Comparison of ENCODE assay signal across 15 cellular contexts in genomic region chr18:47975701-47976100, GRCh38.
"Had no signal": no experiment of that assay in that cellular context is flagged by ENCODE, and none has a peak within 500 bp of the region (broad histone marks: within the 10 kb centered on the region; RNA-seq: fewer than 3 reads in every experiment).

No MANE protein-coding gene starts in this region.

- H3K4me3 Mint-ChIP-seq: activated T-cell treated with anti-CD3 and anti-CD28 coated beads, Interleukin-2, amount 50 U/mL, for 4 hours; dendritic cell treated with granulocyte-macrophage colony-stimulating factor and Interleukin-4, amounts not matched to agents 40 ng/mL and 50 ng/mL, for 4 days; naive thymus-derived CD8-positive, alpha-beta T cell had no signal

- H3K4me2 ChIP-seq: smooth muscle cell had no signal

- H3K27ac ChIP-seq: brain microvascular endothelial cell, transverse colon had no signal

- H3K27ac Mint-ChIP-seq: activated naive CD4-positive, alpha-beta T cell treated with anti-CD3 and anti-CD28 coated beads, Interleukin-2, amount 50 U/mL, for 72 hours; dendritic cell treated with granulocyte-macrophage colony-stimulating factor and Interleukin-4, amounts not matched to agents 40 ng/mL and 50 ng/mL, for 4 days; naive thymus-derived CD8-positive, alpha-beta T cell had no signal

- H3K9me3 ChIP-seq: transverse colon had no signal

- DNase-seq: activated effector memory CD4-positive, alpha-beta T cell treated with anti-CD3 and anti-CD28 coated beads, Interleukin-2, amount 50 U/mL, for 16 hours; activated T-cell treated with anti-CD3 and anti-CD28 coated beads, Interleukin-2, amount 50 U/mL, for 4 hours; brain microvascular endothelial cell; hippocampal formation; naive thymus-derived CD8-positive, alpha-beta T cell; nucleus accumbens; right cardiac atrium; stimulated activated naive CD4-positive, alpha-beta T cell; substantia nigra; transverse colon had no signal

- H3K36me3 Mint-ChIP-seq: activated naive CD4-positive, alpha-beta T cell treated with anti-CD3 and anti-CD28 coated beads, Interleukin-2, amount 50 U/mL, for 72 hours; naive thymus-derived CD8-positive, alpha-beta T cell had no signal

- H3K4me1 ChIP-seq: transverse colon had no signal

- H3K36me3 ChIP-seq: brain microvascular endothelial cell, transverse colon had no signal

- H3K4me3 ChIP-seq: lung, smooth muscle cell, transverse colon had no signal

- ATAC-seq: activated CD4-positive, CD25-positive, alpha-beta regulatory T cell treated with anti-CD3 and anti-CD28 coated beads, Interleukin-2, amount 50 U/mL, for 24 hours; activated naive CD4-positive, alpha-beta T cell treated with anti-CD3 and anti-CD28 coated beads, Interleukin-2, amount 50 U/mL, for 72 hours; activated T-cell treated with anti-CD3 and anti-CD28 coated beads, Interleukin-2, amount 50 U/mL, for 4 hours; naive thymus-derived CD8-positive, alpha-beta T cell; right cardiac atrium had no signal

- H3K9me3 Mint-ChIP-seq: activated naive CD4-positive, alpha-beta T cell treated with anti-CD3 and anti-CD28 coated beads, Interleukin-2, amount 50 U/mL, for 72 hours; activated T-cell treated with anti-CD3 and anti-CD28 coated beads, Interleukin-2, amount 50 U/mL, for 4 hours; dendritic cell treated with granulocyte-macrophage colony-stimulating factor and Interleukin-4, amounts not matched to agents 40 ng/mL and 50 ng/mL, for 4 days; naive thymus-derived CD8-positive, alpha-beta T cell had no signal

- H3K27me3 ChIP-seq: brain microvascular endothelial cell had no signal
